2 cellular contexts compared by ENCODE assay signal in the genomic region with DNA sequence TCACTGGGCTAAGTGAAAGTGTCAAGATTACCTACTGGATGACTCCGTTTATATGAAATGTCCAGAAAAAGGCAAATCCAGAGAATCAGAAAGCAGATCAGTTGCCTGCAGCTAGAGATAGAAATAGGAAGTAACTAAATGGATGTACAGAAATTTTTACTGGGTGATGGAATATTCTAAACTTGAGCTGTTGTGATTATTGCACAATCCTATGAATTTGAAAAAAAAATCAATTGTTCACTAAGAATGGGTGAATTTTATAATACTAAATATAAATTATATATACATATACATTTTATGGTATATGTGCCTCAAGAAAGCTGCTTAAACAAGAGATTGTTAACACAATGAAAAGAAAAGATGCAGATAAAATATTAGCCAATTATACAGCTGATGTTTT.
A peak's percentile ranks its signal among the peaks of the same experiment; 100 is the strongest.
TF ChIP-seq lines count a peak whose summit lies in the region.

No MANE protein-coding gene starts in this region.

TF ChIP-seq in IMR-90, 13 proteins besides CTCF, POLR2A, EP300 and RAD21:
- TF ChIP-seq NFE2L2 (IDR thresholded peaks at IDR 0.05; ENCODE audit: low read depth, low read length) = no peak
- no peak for TF ChIP-seq SMC3 (IDR thresholded peaks at IDR 0.05; ENCODE audit: low read depth, low read length)
- no peak for TF ChIP-seq BHLHE40 (IDR thresholded peaks at IDR 0.05; ENCODE audit: low read depth, low read length)
- 0 out of 2 replicates have a peak, but pooled peaks have one; percentile 61 for TF ChIP-seq CEBPB (IDR thresholded peaks at IDR 0.05; ENCODE audit: low read depth, low read length)
- no peak for TF ChIP-seq MAZ (IDR thresholded peaks at IDR 0.05; ENCODE audit: borderline replicate concordance, low read depth, low read length)
TF ChIP-seq in IMR-90: peak in this region for 1.

TF ChIP-seq in H1, 55 proteins besides CTCF, POLR2A, EP300 and RAD21:
- TF ChIP-seq SRF (IDR thresholded peaks at IDR 0.05; ENCODE audit: low read depth, low read length) (no peak), KDM1A (IDR thresholded peaks at IDR 0.05; ENCODE audit: borderline replicate concordance, low read length) (no peak), CEBPB (IDR thresholded peaks at IDR 0.05; ENCODE audit: low read depth, low read length) (peak; percentile 15; the same call in 1 of the 2 replicates), SIX5 (IDR thresholded peaks at IDR 0.05; ENCODE audit: low read depth, low read length) (no peak), ATF3 (IDR thresholded peaks at IDR 0.05; ENCODE audit: insufficient read depth, low read depth, low read length) (no peak)
TF ChIP-seq in H1: peak in this region for 1.
